In the genomic region with DNA sequence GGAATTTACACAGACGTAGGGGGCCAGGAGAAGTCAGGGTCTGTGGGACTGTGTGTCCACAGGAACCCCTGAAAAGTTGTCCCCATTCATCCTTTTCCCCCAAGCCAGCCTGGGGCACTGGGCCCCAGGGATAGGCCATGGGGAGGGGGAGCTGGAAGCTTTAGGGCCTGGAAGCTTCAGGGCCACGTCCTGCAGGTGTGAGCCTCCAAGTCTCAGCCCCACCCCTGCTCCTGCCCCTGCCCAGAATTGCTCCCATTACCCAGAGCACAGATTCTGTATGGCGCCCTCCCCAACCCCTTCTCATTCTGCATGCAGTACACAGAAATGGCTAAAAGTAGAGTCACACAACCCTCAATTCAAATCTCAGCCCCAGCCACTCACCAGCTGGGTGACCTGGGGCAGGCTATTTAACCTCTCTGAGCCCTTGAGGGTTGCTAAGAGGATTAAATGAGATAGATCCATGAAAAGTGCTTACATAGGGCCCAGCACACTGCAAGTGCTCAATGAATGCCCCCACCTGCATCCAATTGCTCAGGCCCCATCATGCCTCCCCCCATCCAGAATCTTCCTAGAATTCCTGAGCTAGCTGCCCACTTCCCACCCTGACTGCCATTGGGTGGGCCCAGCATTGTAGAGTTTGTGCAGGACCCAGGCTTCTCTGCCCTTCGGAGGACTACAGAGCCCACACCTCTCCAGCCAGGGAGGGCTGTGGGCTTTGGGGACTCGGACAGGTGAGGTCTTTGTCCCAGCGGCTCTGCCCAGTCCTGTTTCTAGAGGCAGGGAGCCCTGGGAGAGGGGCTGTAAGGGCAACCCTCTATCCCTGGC, we compare ENCODE assay signal across 21 cellular contexts. TPM values are rescaled to one million over a fixed set of nuclear protein-coding genes. Genes with fewer than 3 reads are reported as not detected.
"Had no signal": no experiment of that assay in that cellular context is flagged by ENCODE, and none has a peak within 500 bp of the region (broad histone marks: within the 10 kb centered on the region; RNA-seq: fewer than 3 reads in every experiment).

No MANE protein-coding gene starts in this region.

- H3K36me3 ChIP-seq: suprapubic skin, tibial nerve had no signal

- ATAC-seq: activated CD4-positive, alpha-beta T cell treated with anti-CD3 and anti-CD28 coated beads for 36 hours; foreskin keratinocyte; left lobe of liver; naive thymus-derived CD4-positive, alpha-beta T cell; stimulated activated effector memory CD8-positive, alpha-beta T cell treated with anti-CD3 and anti-CD28 coated beads, Interleukin-12 subunit alpha, Interleukin-12 subunit beta, amount 100 ng/mL, for 72 hours; stimulated activated naive CD8-positive, alpha-beta T cell treated with anti-CD3 and anti-CD28 coated beads, Interleukin-15, amount 100 ng/mL, for 72 hours had no signal

- H3K27ac ChIP-seq: foreskin keratinocyte, skin epidermis, suprapubic skin, tibial nerve had no signal

- H3K4me1 ChIP-seq: foreskin keratinocyte had no signal

- H3K4me3 ChIP-seq: lung, skin epidermis, suprapubic skin, tibial nerve had no signal

- H3K27ac Mint-ChIP-seq: activated CD4-positive, alpha-beta T cell treated with anti-CD3 and anti-CD28 coated beads for 36 hours; activated naive CD8-positive, alpha-beta T cell; dendritic cell treated with granulocyte-macrophage colony-stimulating factor and Interleukin-4, amounts not matched to agents 40 ng/mL and 50 ng/mL, for 4 days; naive thymus-derived CD4-positive, alpha-beta T cell; progenitor cell of endocrine pancreas; stimulated activated effector memory CD8-positive, alpha-beta T cell treated with anti-CD3 and anti-CD28 coated beads, Interleukin-12 subunit alpha, Interleukin-12 subunit beta, amount 100 ng/mL, for 72 hours; stimulated activated naive CD8-positive, alpha-beta T cell treated with anti-CD3 and anti-CD28 coated beads, Interleukin-15, amount 100 ng/mL, for 72 hours; T-helper 1 cell treated with Interleukin-12 subunit alpha and Interleukin-12 subunit beta and Interleukin-4 antibody, amounts not matched to agents 30 μg/mL and 1 μg/mL, for 36 hours; WTC11 had no signal

- H3K4me3 Mint-ChIP-seq: activated CD4-positive, alpha-beta T cell treated with anti-CD3 and anti-CD28 coated beads for 36 hours; activated naive CD8-positive, alpha-beta T cell; dendritic cell treated with granulocyte-macrophage colony-stimulating factor and Interleukin-4, amounts not matched to agents 40 ng/mL and 50 ng/mL, for 4 days; naive thymus-derived CD4-positive, alpha-beta T cell; neural crest cell; stimulated activated effector memory CD8-positive, alpha-beta T cell treated with anti-CD3 and anti-CD28 coated beads, Interleukin-12 subunit alpha, Interleukin-12 subunit beta, amount 100 ng/mL, for 72 hours; stimulated activated naive CD8-positive, alpha-beta T cell treated with anti-CD3 and anti-CD28 coated beads, Interleukin-15, amount 100 ng/mL, for 72 hours; T-helper 1 cell treated with Interleukin-12 subunit alpha and Interleukin-12 subunit beta and Interleukin-4 antibody, amounts not matched to agents 30 μg/mL and 1 μg/mL, for 36 hours; WTC11 had no signal

- H3K9me3 Mint-ChIP-seq: dendritic cell treated with granulocyte-macrophage colony-stimulating factor and Interleukin-4, amounts not matched to agents 40 ng/mL and 50 ng/mL, for 4 days; naive thymus-derived CD4-positive, alpha-beta T cell; neural crest cell; stimulated activated effector memory CD8-positive, alpha-beta T cell treated with anti-CD3 and anti-CD28 coated beads, Interleukin-12 subunit alpha, Interleukin-12 subunit beta, amount 100 ng/mL, for 72 hours; stimulated activated naive CD8-positive, alpha-beta T cell treated with anti-CD3 and anti-CD28 coated beads, Interleukin-15, amount 100 ng/mL, for 72 hours; T-helper 1 cell treated with Interleukin-12 subunit alpha and Interleukin-12 subunit beta and Interleukin-4 antibody, amounts not matched to agents 30 μg/mL and 1 μg/mL, for 36 hours; WTC11 had no signal

- H3K36me3 Mint-ChIP-seq: activated naive CD8-positive, alpha-beta T cell; WTC11 had no signal

- DNase-seq: activated CD4-positive, alpha-beta T cell treated with anti-CD3 and anti-CD28 coated beads for 36 hours; activated CD4-positive, alpha-beta T cell treated with anti-CD3 and anti-CD28 coated beads, Interleukin-2, amount 50 U/mL, for 48 hours; effector memory CD4-positive, alpha-beta T cell; foreskin keratinocyte; naive thymus-derived CD4-positive, alpha-beta T cell; stimulated activated CD4-positive, alpha-beta T cell treated with anti-CD3 and anti-CD28 coated beads, Interleukin-2, amount 100 ng/mL, for 24 hours; stimulated activated naive CD8-positive, alpha-beta T cell treated with anti-CD3 and anti-CD28 coated beads, Interleukin-15, amount 100 ng/mL, for 72 hours; T1000 had no signal

- H3K9me3 ChIP-seq: suprapubic skin, tibial nerve had no signal

RNA-seq across cellular contexts. Expression of a gene that starts 6.5 kb away (rescaled TPM):
- total RNA-seq: glomerular endothelial cell had no signal
- polyA plus RNA-seq: naive thymus-derived CD4-positive, alpha-beta T cell had no signal
